ENCODE assay signal across 10 cellular contexts in genomic region chr4:80185787-80186548, GRCh38. TPM values are rescaled to one million over a fixed set of nuclear protein-coding genes. Genes with fewer than 3 reads are reported as not detected.
DNase-seq lines count a peak whose midpoint lies in the region; ATAC-seq lines count a peak whose summit lies in the region.
"Had no signal": no experiment of that assay in that cellular context is flagged by ENCODE, and none has a peak within 500 bp of the region (broad histone marks: within the 10 kb centered on the region; RNA-seq: fewer than 3 reads in every experiment).

No MANE protein-coding gene starts in this region.

- peak overlapping the region; percentile 90 for H3K27ac Mint-ChIP-seq in activated T-helper 17 cell treated with anti-CD3 and anti-CD28 coated beads, Interleukin-2, amount 50 U/mL, for 72 hours

- H3K4me1 ChIP-seq in skeletal muscle tissue (ENCODE audit: control insufficient read depth in 3 of 3, insufficient read depth in 3 of 3, low read length in 3 of 3): peaks cover 24 to 31% (median 25%) of the 10 kb centered on the region in 3 donors

- H3K27me3 ChIP-seq in skeletal muscle tissue (ENCODE audit: control insufficient read depth in 3 of 3, insufficient read depth in 3 of 3, low read length in 3 of 3): peaks cover 58 to 78% (median 77%) of the 10 kb centered on the region in 3 donors

- H3K4me3 Mint-ChIP-seq in activated T-helper 17 cell treated with anti-CD3 and anti-CD28 coated beads, Interleukin-2, amount 50 U/mL, for 72 hours: peak overlapping the region; percentile 89

- H3K4me3 ChIP-seq in skeletal muscle tissue (ENCODE audit: low read length in 3 of 3): peak overlapping the region in 2 of 3 donors; percentile 74 to 80

- peak; percentile 11 for DNase-seq in DMS 273 (lab: John Stamatoyannopoulos, UW; ENCODE audit: unreplicated experiment)
- no peak for DNase-seq in DMS 273 treated with DMSO at 0.1 percent for 48 hours (lab: John Stamatoyannopoulos, UW)
- peak; percentile 37 for DNase-seq in globus pallidus (ENCODE audit: low spot score)
- DNase-seq in T1000 (lab: John Stamatoyannopoulos, UW): no peak
- no peak for DNase-seq in NCI-H510A treated with DMSO at 0.1 percent for 48 hours (lab: John Stamatoyannopoulos, UW)
- DNase-seq: SHP77 had no signal

- H3K36me3 Mint-ChIP-seq in activated T-helper 17 cell treated with anti-CD3 and anti-CD28 coated beads, Interleukin-2, amount 50 U/mL, for 72 hours (ENCODE audit: low read depth): peaks cover 14% of the 10 kb centered on the region

- H3K36me3 ChIP-seq in skeletal muscle tissue (ENCODE audit: control insufficient read depth in 3 of 3, insufficient read depth in 3 of 3, low read length in 3 of 3): no peaks in the 10 kb centered on the region

- no peaks in the 10 kb centered on the region for H3K9me3 ChIP-seq in skeletal muscle tissue (ENCODE audit: control insufficient read depth in 3 of 3, low read length in 3 of 3)

- no peak overlapping the region for H3K9ac ChIP-seq in skeletal muscle tissue (ENCODE audit: low read depth in 1 of 3, low read length in 3 of 3)

- H3K27ac ChIP-seq in skeletal muscle tissue (ENCODE audit: low read depth, low read length): no peak overlapping the region
- H3K27ac ChIP-seq: 22Rv1 had no signal

- peaks cover 34% of the 10 kb centered on the region for H3K4me1 Mint-ChIP-seq in activated T-helper 17 cell treated with anti-CD3 and anti-CD28 coated beads, Interleukin-2, amount 50 U/mL, for 72 hours

- no peaks in the 10 kb centered on the region for H3K9me3 Mint-ChIP-seq in activated T-helper 17 cell treated with anti-CD3 and anti-CD28 coated beads, Interleukin-2, amount 50 U/mL, for 72 hours

- H3K27me3 Mint-ChIP-seq in activated T-helper 17 cell treated with anti-CD3 and anti-CD28 coated beads, Interleukin-2, amount 50 U/mL, for 72 hours: no peaks in the 10 kb centered on the region

- no peak for ATAC-seq in activated T-helper 17 cell treated with anti-CD3 and anti-CD28 coated beads, Interleukin-2, amount 50 U/mL, for 72 hours (replicated peaks)
- no peak for ATAC-seq in HG03039 (IDR thresholded peaks at IDR 0.05; ENCODE audit: unreplicated experiment)

RNA-seq across cellular contexts. Expression of gene PRDM8, which starts 11.3 kb away (rescaled TPM):
- total RNA-seq in activated T-helper 17 cell treated with anti-CD3 and anti-CD28 coated beads, Interleukin-2, amount 50 U/mL, for 72 hours: 1 to 10 TPM; 7.8 to 8.1 TPM
- total RNA-seq in skeletal muscle tissue: 1.6 TPM

Comparison
In these comparisons a context has a peak if more than half of its experiments do, and no peak if none do; other contexts are left out.
1. DNase-seq: peak in DMS 273 (single experiment) and globus pallidus (single experiment); none in DMS 273 treated with DMSO at 0.1 percent for 48 hours (single experiment), T1000 (single experiment) and NCI-H510A treated with DMSO at 0.1 percent for 48 hours (single experiment).